ENCODE assay signal across 25 cellular contexts in genomic region chr7:132423594-132424200, GRCh38.
"Had no signal": no experiment of that assay in that cellular context is flagged by ENCODE, and none has a peak within 500 bp of the region (broad histone marks: within the 10 kb centered on the region; RNA-seq: fewer than 3 reads in every experiment).

No MANE protein-coding gene starts in this region.

- H3K9me3 ChIP-seq: gastroesophageal sphincter, left lung, sigmoid colon, thyroid gland, upper lobe of left lung, vagina had no signal

- H3K36me3 ChIP-seq: gastroesophageal sphincter, left lung, sigmoid colon, thyroid gland, upper lobe of left lung, vagina had no signal

- H3K27ac ChIP-seq: left lung, thyroid gland, upper lobe of left lung, vagina, VCaP had no signal

- H3K4me1 ChIP-seq: left lung, vagina had no signal

- H3K4me3 ChIP-seq: gastroesophageal sphincter, left lung, sigmoid colon, thyroid gland, upper lobe of left lung, vagina had no signal

- H3K36me3 Mint-ChIP-seq: stimulated activated effector memory CD8-positive, alpha-beta T cell treated with anti-CD3 and anti-CD28 coated beads, Interleukin-12 subunit alpha, Interleukin-12 subunit beta, amount 100 ng/mL, for 72 hours had no signal

- H3K27me3 Mint-ChIP-seq: activated naive CD8-positive, alpha-beta T cell treated with anti-CD3 and anti-CD28 coated beads for 36 hours; stimulated activated naive CD8-positive, alpha-beta T cell treated with anti-CD3 and anti-CD28 coated beads, Interleukin-15, Interleukin-2, amounts not matched to agents 100 ng/mL and 50 ng/mL, for 24 hours had no signal

- DNase-seq: activated CD4-positive, alpha-beta T cell treated with anti-CD3 and anti-CD28 coated beads for 4 hours; activated CD4-positive, alpha-beta T cell treated with anti-CD3 and anti-CD28 coated beads, Interleukin-2, amount 50 U/mL, for 4 hours; activated CD8-positive, alpha-beta memory T cell treated with anti-CD3 and anti-CD28 coated beads, Interleukin-2, amount 50 U/mL, for 4 hours; activated effector memory CD4-positive, alpha-beta T cell treated with anti-CD3 and anti-CD28 coated beads, Interleukin-2, amount 50 U/mL, for 16 hours; activated naive CD4-positive, alpha-beta T cell treated with anti-CD3 and anti-CD28 coated beads for 36 hours; activated naive CD8-positive, alpha-beta T cell treated with anti-CD3 and anti-CD28 coated beads for 36 hours; activated T-cell treated with anti-CD3 and anti-CD28 coated beads, Interleukin-2, amount 50 U/mL, for 1 hour; central memory CD4-positive, alpha-beta T cell; head of caudate nucleus; kidney glomerular epithelial cell; left lung; midbrain; naive thymus-derived CD4-positive, alpha-beta T cell; sigmoid colon; small intestine; stimulated activated CD4-positive, alpha-beta T cell treated with anti-CD3 and anti-CD28 coated beads, Interleukin-4, amount 100 ng/mL, for 24 hours; substantia nigra; thyroid gland; upper lobe of left lung had no signal

- H3K27ac Mint-ChIP-seq: activated naive CD4-positive, alpha-beta T cell treated with anti-CD3 and anti-CD28 coated beads for 36 hours; activated naive CD8-positive, alpha-beta T cell treated with anti-CD3 and anti-CD28 coated beads for 36 hours; activated T-helper 1 cell treated with anti-CD3 and anti-CD28 coated beads, Interleukin-12 subunit alpha, Interleukin-12 subunit beta, Interleukin-2, Interleukin-4 antibody, amounts not matched to agents 30 ng/mL and 10 ng/mL and 1 ng/mL, durations not matched to agents 14 hours and 24 hours and 36 hours; stimulated activated naive CD8-positive, alpha-beta T cell treated with anti-CD3 and anti-CD28 coated beads, Interleukin-15, Interleukin-2, amounts not matched to agents 100 ng/mL and 50 ng/mL, for 24 hours had no signal

- H3K27me3 ChIP-seq: gastroesophageal sphincter, sigmoid colon, thyroid gland, upper lobe of left lung, vagina had no signal

- H3K4me3 Mint-ChIP-seq: activated naive CD4-positive, alpha-beta T cell treated with anti-CD3 and anti-CD28 coated beads for 36 hours; activated naive CD8-positive, alpha-beta T cell treated with anti-CD3 and anti-CD28 coated beads for 36 hours; activated T-helper 1 cell treated with anti-CD3 and anti-CD28 coated beads, Interleukin-12 subunit alpha, Interleukin-12 subunit beta, Interleukin-2, Interleukin-4 antibody, amounts not matched to agents 30 ng/mL and 10 ng/mL and 1 ng/mL, durations not matched to agents 14 hours and 24 hours and 36 hours; naive thymus-derived CD4-positive, alpha-beta T cell; stimulated activated effector memory CD8-positive, alpha-beta T cell treated with anti-CD3 and anti-CD28 coated beads, Interleukin-12 subunit alpha, Interleukin-12 subunit beta, amount 100 ng/mL, for 72 hours; stimulated activated naive CD8-positive, alpha-beta T cell treated with anti-CD3 and anti-CD28 coated beads, Interleukin-15, Interleukin-2, amounts not matched to agents 100 ng/mL and 50 ng/mL, for 24 hours had no signal

- ATAC-seq: naive thymus-derived CD4-positive, alpha-beta T cell; stimulated activated effector memory CD8-positive, alpha-beta T cell treated with anti-CD3 and anti-CD28 coated beads, Interleukin-12 subunit alpha, Interleukin-12 subunit beta, amount 100 ng/mL, for 72 hours had no signal
